In genomic region chrX:133053854-133054565, GRCh38 we compare ENCODE assay signal across 15 cellular contexts. TPM values are rescaled to one million over a fixed set of nuclear protein-coding genes. Genes with fewer than 3 reads are reported as not detected.
DNase-seq lines count a peak whose midpoint lies in the region; ATAC-seq, FAIRE-seq and TF ChIP-seq lines count a peak whose summit lies in the region.
"Had no signal": no experiment of that assay in that cellular context is flagged by ENCODE, and none has a peak within 500 bp of the region (broad histone marks: within the 10 kb centered on the region; RNA-seq: fewer than 3 reads in every experiment).

No MANE protein-coding gene starts in this region.

- CTCF ChIA-PET in H1 (lab: Charles Lee; ENCODE audit: partially characterized antibody), result interaction anchor here (1.8 kb wide), 1 partner anchor 49 kb away, joined by 6 read pairs; no protein-coding TSS in a partner anchor

- no peaks in the 10 kb centered on the region for H3K23me2 ChIP-seq in H1 (ENCODE audit: low read depth, low read length)

- ATAC-seq in GM19351 (IDR thresholded peaks at IDR 0.05; ENCODE audit: unreplicated experiment), result no peak
- ATAC-seq: activated naive CD4-positive, alpha-beta T cell treated with anti-CD3 and anti-CD28 coated beads, Interleukin-2, amount 50 U/mL, for 72 hours had no signal

- H4K20me1 ChIP-seq in H1 (replicated peaks in 1 of 2; ENCODE audit: control insufficient read depth in 1 of 2, insufficient read depth in 2 of 2, low read length in 2 of 2), result no peaks in the 10 kb centered on the region

- no peak overlapping the region for H4K8ac ChIP-seq in H1 (ENCODE audit: extremely low read depth, insufficient read depth, low read length)

- H3K23ac ChIP-seq in H1 (ENCODE audit: insufficient read length), result no peak overlapping the region

- H2BK5ac ChIP-seq in H1 (ENCODE audit: low read depth, low read length), result no peak overlapping the region

- TF ChIP-seq EP300 in H1 (IDR thresholded peaks at IDR 0.05; ENCODE audit: borderline replicate concordance in 1 of 2, low read depth in 2 of 2, low read length in 2 of 2), result no peak

- H3K18ac ChIP-seq in H1 (ENCODE audit: extremely low read depth, low read length), result no peak overlapping the region

- no peak overlapping the region for H2BK20ac ChIP-seq in H1 (ENCODE audit: low read length)

- no peak overlapping the region for H4K5ac ChIP-seq in H1 (ENCODE audit: insufficient read length, low read depth, low read length)

- H2AFZ ChIP-seq in H1 (ENCODE audit: low read length), result no peak overlapping the region

- H3K4me1 ChIP-seq in H1 (replicated peaks in 1 of 4; ENCODE audit: control insufficient read depth in 3 of 4, insufficient read depth in 4 of 4, low read length in 3 of 4), result peaks cover 0 to 3% (median 1%) of the 10 kb centered on the region in 4 experiments; a peak in 2 of 7 replicates
- H3K4me1 ChIP-seq: esophagus squamous epithelium had no signal

- no peak for TF ChIP-seq CTCF in H1 (IDR thresholded peaks at IDR 0.05; ENCODE audit: control extremely low read depth in 1 of 3, insufficient read depth in 1 of 3, low read depth in 1 of 3, low read length in 3 of 3)

- H3K4ac ChIP-seq in H1 (replicated peaks; ENCODE audit: insufficient read length, low read depth, low read length), result no peak overlapping the region

- no peaks in the 10 kb centered on the region for H3K36me3 ChIP-seq in H1 (ENCODE audit: control insufficient read depth in 2 of 4, insufficient read depth in 4 of 4, low read length in 3 of 4)
- H3K36me3 ChIP-seq: esophagus squamous epithelium had no signal

- H2BK120ac ChIP-seq in H1 (replicated peaks; ENCODE audit: low read depth, low read length), result no peak overlapping the region

- TF ChIP-seq POLR2A in H1 (IDR thresholded peaks at IDR 0.05; ENCODE audit: control extremely low read depth in 1 of 2, low read depth in 2 of 2, low read length in 2 of 2), result no peak

- no peak overlapping the region for H2BK15ac ChIP-seq in H1 (ENCODE audit: low read length)

- H3K27me3 ChIP-seq in H1 (replicated peaks in 1 of 4; ENCODE audit: control insufficient read depth in 3 of 4, extremely low read depth in 1 of 4, insufficient read depth in 3 of 4, low read length in 3 of 4), result no peaks in the 10 kb centered on the region
- H3K27me3 ChIP-seq: esophagus squamous epithelium had no signal

- TF ChIP-seq RAD21 in H1 (IDR thresholded peaks at IDR 0.05 in 1 of 2, conservative IDR thresholded peaks at IDR 0.05 in 1 of 2; ENCODE audit: low read depth in 2 of 2, low read length in 2 of 2), result no peak

- no peak overlapping the region for H3K9ac ChIP-seq in H1 (replicated peaks in 1 of 4; ENCODE audit: extremely low read depth in 1 of 4, low read depth in 3 of 4, low read length in 3 of 4)

- H4K91ac ChIP-seq in H1 (replicated peaks; ENCODE audit: insufficient read length, low read length), result no peak overlapping the region

- no peak overlapping the region; a peak in 1 of 4 replicates for H3K4me2 ChIP-seq in H1 (ENCODE audit: insufficient read depth in 1 of 2, low read depth in 2 of 2, low read length in 2 of 2)

- WGBS in H1 (ENCODE audit: extremely low coverage in 1 of 2, insufficient coverage in 1 of 2, insufficient read length in 1 of 2, insufficient replicate concordance in 2 of 2, low coverage in 1 of 2, low lambda C conversion rate in 2 of 2, missing lambda C conversion rate in 1 of 2), 2 experiments, result 61% methylated on average over 3 of the region's 3 CpGs; no CpG with 5 or more reads in 1 of the 2 experiments

- DNase-seq in M059J (ENCODE audit: low read depth), result peak; percentile 8
- DNase-seq in H1 (ENCODE audit: low read depth in 1 of 2, low spot score in 2 of 2), result no peak
- DNase-seq in left kidney (ENCODE audit: low read depth, low spot score), result peak; percentile 32
- DNase-seq in urothelium cell line (ENCODE audit: low spot score), result peak; percentile 4
- no peak for DNase-seq in stimulated activated naive CD4-positive, alpha-beta T cell (lab: John Stamatoyannopoulos, UW)
- no peak for DNase-seq in DMS79 (lab: John Stamatoyannopoulos, UW)
- DNase-seq: esophagus squamous epithelium; NCI-H1436 treated with DMSO at 0.1 percent for 48 hours; stimulated activated CD4-positive, alpha-beta T cell treated with anti-CD3 and anti-CD28 coated beads, Interleukin-2, amount 100 ng/mL, for 48 hours had no signal

- POLR2A ChIA-PET in H1 (lab: Charles Lee; ENCODE audit: partially characterized antibody), result no interaction called here

- H2AK5ac ChIP-seq in H1 (ENCODE audit: low read depth, low read length), result no peak overlapping the region

- no peaks in the 10 kb centered on the region for H3K79me1 ChIP-seq in H1 (ENCODE audit: low read depth, low read length)

- no peak overlapping the region for H3K27ac ChIP-seq in H1 (ENCODE audit: low read depth, low read length)
- H3K27ac ChIP-seq: esophagus squamous epithelium had no signal

- no peak overlapping the region for H2BK12ac ChIP-seq in H1 (ENCODE audit: low read depth, low read length)

- FAIRE-seq in H1 (lab: Jason Lieb, UNC), result peak; percentile 7
- no peak for FAIRE-seq in urothelium cell line (lab: Jason Lieb, UNC)

- H3K79me2 ChIP-seq in H1 (ENCODE audit: control insufficient read depth in 1 of 2, insufficient read depth in 2 of 2, low read length in 2 of 2), result no peaks in the 10 kb centered on the region

- no peak overlapping the region for H3K14ac ChIP-seq in H1 (ENCODE audit: insufficient read length)

- no peaks in the 10 kb centered on the region for H3K9me3 ChIP-seq in H1 (ENCODE audit: insufficient read depth in 2 of 2, low read depth in 1 of 2, low read length in 1 of 2)
- H3K9me3 ChIP-seq: esophagus squamous epithelium had no signal

- H3K56ac ChIP-seq in H1 (replicated peaks; ENCODE audit: insufficient read length, low read depth, low read length), result no peak overlapping the region

- H3K4me3 ChIP-seq in H1 (ENCODE audit: extremely low read depth in 1 of 4, insufficient read depth in 2 of 4, low read depth in 3 of 4, low read length in 4 of 4), result no peak overlapping the region
- H3K4me3 ChIP-seq: esophagus squamous epithelium had no signal

TF ChIP-seq in H1, 55 proteins besides CTCF, POLR2A, EP300 and RAD21 (continues in another document):
- no peak for TF ChIP-seq BCL11A (IDR thresholded peaks at IDR 0.05; ENCODE audit: low read depth in 2 of 2, low read length in 2 of 2)
- no peak for TF ChIP-seq USF2 (IDR thresholded peaks at IDR 0.05; ENCODE audit: low read length)
- no peak for TF ChIP-seq SIX5 (IDR thresholded peaks at IDR 0.05; ENCODE audit: low read depth, low read length)
- TF ChIP-seq KDM4A (IDR thresholded peaks at IDR 0.05; ENCODE audit: low read depth, low read length, severe bottlenecking), result no peak
- TF ChIP-seq BRCA1 (IDR thresholded peaks at IDR 0.05; ENCODE audit: low read depth, low read length), result no peak
- no peak for TF ChIP-seq SIN3A (conservative IDR thresholded peaks at IDR 0.05 in 1 of 2, IDR thresholded peaks at IDR 0.05 in 1 of 2; ENCODE audit: low read depth in 1 of 2, low read length in 2 of 2)
- TF ChIP-seq RBBP5 (IDR thresholded peaks at IDR 0.05; ENCODE audit: borderline replicate concordance, low read depth, low read length), result no peak

RNA-seq across cellular contexts. Expression of gene USP26, which starts 42.9 kb away (rescaled TPM):
- total RNA-seq in M059J (2014; rRNA removed; shearing (Covaris generic)), result not detected in 2 replicates
- not detected in 2 replicates for total RNA-seq in H1 (2021; fragmentation: NEBNext Ultra II Directional; extraction: Animal tissue kit (Norgen Biotek cat#: 25700))
- not detected in 2 replicates for polyA plus RNA-seq in H1 (2011; rRNA removed)
- polyA plus RNA-seq in H1 (2011; cell fraction: cytosol; rRNA removed), result 0.28 TPM
- polyA plus RNA-seq in H1 (2011; cell fraction: nucleus; rRNA removed), result not detected
- not detected in 4 replicates for polyA plus RNA-seq in H1 (2012, experiment 1 of 2)
- not detected for polyA plus RNA-seq in H1 (2012, experiment 2 of 2)
- polyA plus RNA-seq in H1 (2013, experiment 1 of 2), result 0.02 TPM
- 0.02 TPM for polyA plus RNA-seq in H1 (2013, experiment 2 of 2)
- 0.07 TPM in 1 of 2 replicates, not detected in the other for polyA minus RNA-seq in H1 (2011; rRNA and poly(A)+ RNA removed)
- not detected for polyA minus RNA-seq in H1 (2011; cell fraction: cytosol; rRNA and poly(A)+ RNA removed)
- not detected for polyA minus RNA-seq in H1 (2011; cell fraction: nucleus; rRNA and poly(A)+ RNA removed)
- total RNA-seq: activated naive CD4-positive, alpha-beta T cell treated with anti-CD3 and anti-CD28 coated beads, Interleukin-2, amount 50 U/mL, for 72 hours; esophagus squamous epithelium; NCI-H460; ureter had no signal
- polyA plus RNA-seq: CD14-positive monocyte, IgD-negative memory B cell had no signal

Comparison
In these comparisons a context has a peak if more than half of its experiments do, and no peak if none do; other contexts are left out.
1. DNase-seq: peak in M059J (single experiment), left kidney (single experiment) and urothelium cell line (single experiment); none in H1 (0 of 2), stimulated activated naive CD4-positive, alpha-beta T cell (0 of 6) and DMS79 (single experiment).